ENCODE assay signal across 1 cellular context in genomic region chr4:48340905-48341775, GRCh38.
TF ChIP-seq lines count a peak whose summit lies in the region.

TSS of gene SLAIN2 (plus strand) at chr4:48341529. CDS start at chr4:48341740, 211 bp downstream.

TF ChIP-seq in HepG2, 621 proteins besides CTCF, POLR2A, EP300 and RAD21 (continued from another document and continues in another):
- TF ChIP-seq ZBTB37 (CRISPR knock-in tag; IDR thresholded peaks at IDR 0.05), result no peak; the same call in 1 of the 2 replicates
- no peak for TF ChIP-seq ZNF609 (CRISPR knock-in tag; IDR thresholded peaks at IDR 0.05; ENCODE audit: borderline replicate concordance)
- TF ChIP-seq BRF2 (CRISPR knock-in tag; IDR thresholded peaks at IDR 0.05), result no peak
- TF ChIP-seq ATF4 (CRISPR knock-in tag; IDR thresholded peaks at IDR 0.05), result peak in 1 of 2 experiments; percentile 60; a peak in 1 of 4 replicates
- no peak for TF ChIP-seq FOXK2 (IDR thresholded peaks at IDR 0.05)
- 0 out of 2 replicates have a peak, but pooled peaks have one; percentile 59 for TF ChIP-seq ZNF619 (CRISPR knock-in tag; IDR thresholded peaks at IDR 0.05)
- TF ChIP-seq ZNF639 (CRISPR knock-in tag; conservative IDR thresholded peaks at IDR 0.05), result no peak; the same call in 1 of the 2 replicates
- TF ChIP-seq ARNT2 (CRISPR knock-in tag; IDR thresholded peaks at IDR 0.05; ENCODE audit: low read depth), result no peak
- TF ChIP-seq HIVEP1 (CRISPR knock-in tag; IDR thresholded peaks at IDR 0.05), result no peak
- TF ChIP-seq TIGD3 (CRISPR knock-in tag; IDR thresholded peaks at IDR 0.05; ENCODE audit: borderline replicate concordance), result 0 out of 2 replicates have a peak, but pooled peaks have one; percentile 14
- TF ChIP-seq SRSF9 (IDR thresholded peaks at IDR 0.05; ENCODE audit: borderline replicate concordance, insufficient read depth, low read depth, low read length, poor library complexity, severe bottlenecking), result no peak
- no peak for TF ChIP-seq ZFP36 (IDR thresholded peaks at IDR 0.05; ENCODE audit: borderline replicate concordance, low read depth, low read length, partially characterized antibody)
- TF ChIP-seq MAFF (IDR thresholded peaks at IDR 0.05; ENCODE audit: low read depth, low read length), result no peak
- peak; percentile 90; the same call in 1 of the 2 replicates for TF ChIP-seq ZNF543 (CRISPR knock-in tag; IDR thresholded peaks at IDR 0.05)
- TF ChIP-seq FOXC1 (CRISPR knock-in tag; IDR thresholded peaks at IDR 0.05; ENCODE audit: borderline replicate concordance), result no peak
- no peak; the same call in 1 of the 2 replicates for TF ChIP-seq GATA4 (IDR thresholded peaks at IDR 0.05; ENCODE audit: borderline replicate concordance, low read depth)
- no peak for TF ChIP-seq PAX8 (CRISPR knock-in tag; IDR thresholded peaks at IDR 0.05; ENCODE audit: borderline replicate concordance)
- no peak for TF ChIP-seq MLLT10 (CRISPR knock-in tag; IDR thresholded peaks at IDR 0.05)
- TF ChIP-seq ZNF770 (CRISPR knock-in tag; IDR thresholded peaks at IDR 0.05), result no peak; the same call in none of the 2 replicates
- TF ChIP-seq ZSCAN21 (CRISPR knock-in tag; IDR thresholded peaks at IDR 0.05; ENCODE audit: borderline replicate concordance), result peak; percentile 71
- no peak; the same call in 1 of the 2 replicates for TF ChIP-seq TBX2 (CRISPR knock-in tag; IDR thresholded peaks at IDR 0.05; ENCODE audit: borderline replicate concordance)
- peak; percentile 59 for TF ChIP-seq SKI (IDR thresholded peaks at IDR 0.05; ENCODE audit: partially characterized antibody)
- no peak for TF ChIP-seq DZIP1 (CRISPR knock-in tag; IDR thresholded peaks at IDR 0.05)
- TF ChIP-seq ZNF672 (CRISPR knock-in tag; IDR thresholded peaks at IDR 0.05), result no peak
- 0 out of 2 replicates have a peak, but pooled peaks have one; percentile 69 for TF ChIP-seq TP53 (CRISPR knock-in tag; conservative IDR thresholded peaks at IDR 0.05)
- no peak for TF ChIP-seq NR2F6 (IDR thresholded peaks at IDR 0.05)
- no peak for TF ChIP-seq NR2F6 (CRISPR knock-in tag; IDR thresholded peaks at IDR 0.05)
- TF ChIP-seq ZNF556 (CRISPR knock-in tag; IDR thresholded peaks at IDR 0.05; ENCODE audit: borderline replicate concordance), result no peak; the same call in 1 of the 2 replicates
- no peak for TF ChIP-seq NR3C1 (CRISPR knock-in tag; IDR thresholded peaks at IDR 0.05)
- TF ChIP-seq FOXA3 (CRISPR knock-in tag; IDR thresholded peaks at IDR 0.05), result no peak; the same call in 1 of the 2 replicates
- TF ChIP-seq ZNF674 (CRISPR knock-in tag; IDR thresholded peaks at IDR 0.05; ENCODE audit: low read depth), result no peak
- 0 out of 2 replicates have a peak, but pooled peaks have one; percentile 15 for TF ChIP-seq ZBTB21 (CRISPR knock-in tag; IDR thresholded peaks at IDR 0.05)
- no peak for TF ChIP-seq TEF (CRISPR knock-in tag; IDR thresholded peaks at IDR 0.05)
- TF ChIP-seq, protein P1, sequence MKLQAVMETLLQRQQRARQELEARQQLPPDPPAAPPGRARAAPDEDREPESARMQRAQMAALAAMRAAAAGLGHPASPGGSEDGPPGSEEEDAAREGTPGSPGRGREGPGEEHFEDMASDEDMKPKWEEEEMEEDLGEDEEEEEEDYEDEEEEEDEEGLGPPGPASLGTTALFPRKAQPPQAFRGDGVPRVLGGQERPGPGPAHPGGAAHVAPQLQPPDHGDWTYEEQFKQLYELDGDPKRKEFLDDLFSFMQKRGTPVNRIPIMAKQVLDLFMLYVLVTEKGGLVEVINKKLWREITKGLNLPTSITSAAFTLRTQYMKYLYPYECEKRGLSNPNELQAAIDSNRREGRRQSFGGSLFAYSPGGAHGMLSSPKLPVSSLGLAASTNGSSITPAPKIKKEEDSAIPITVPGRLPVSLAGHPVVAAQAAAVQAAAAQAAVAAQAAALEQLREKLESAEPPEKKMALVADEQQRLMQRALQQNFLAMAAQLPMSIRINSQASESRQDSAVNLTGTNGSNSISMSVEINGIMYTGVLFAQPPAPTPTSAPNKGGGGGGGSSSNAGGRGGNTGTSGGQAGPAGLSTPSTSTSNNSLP (IDR thresholded peaks at IDR 0.05; ENCODE audit: low read depth, low read length), result peak; percentile 18; the same call in 1 of the 2 replicates
- no peak for TF ChIP-seq MEF2D (CRISPR knock-in tag; IDR thresholded peaks at IDR 0.05)
- no peak for TF ChIP-seq ZSCAN5A (CRISPR knock-in tag; IDR thresholded peaks at IDR 0.05; ENCODE audit: borderline replicate concordance)
- no peak for TF ChIP-seq ZNF30 (CRISPR knock-in tag; IDR thresholded peaks at IDR 0.05)
- peak; percentile 21; the same call in 1 of the 2 replicates for TF ChIP-seq NFYC (CRISPR knock-in tag; IDR thresholded peaks at IDR 0.05)
- TF ChIP-seq ZNF558 (CRISPR knock-in tag; IDR thresholded peaks at IDR 0.05; ENCODE audit: borderline replicate concordance), result peak; percentile 77; the same call in 1 of the 2 replicates
- TF ChIP-seq ZNF253 (CRISPR knock-in tag; IDR thresholded peaks at IDR 0.05; ENCODE audit: borderline replicate concordance), result no peak
- no peak for TF ChIP-seq FLYWCH1 (CRISPR knock-in tag; IDR thresholded peaks at IDR 0.05)
